Comparison of ENCODE assay signal across 8 cellular contexts in the genomic region with DNA sequence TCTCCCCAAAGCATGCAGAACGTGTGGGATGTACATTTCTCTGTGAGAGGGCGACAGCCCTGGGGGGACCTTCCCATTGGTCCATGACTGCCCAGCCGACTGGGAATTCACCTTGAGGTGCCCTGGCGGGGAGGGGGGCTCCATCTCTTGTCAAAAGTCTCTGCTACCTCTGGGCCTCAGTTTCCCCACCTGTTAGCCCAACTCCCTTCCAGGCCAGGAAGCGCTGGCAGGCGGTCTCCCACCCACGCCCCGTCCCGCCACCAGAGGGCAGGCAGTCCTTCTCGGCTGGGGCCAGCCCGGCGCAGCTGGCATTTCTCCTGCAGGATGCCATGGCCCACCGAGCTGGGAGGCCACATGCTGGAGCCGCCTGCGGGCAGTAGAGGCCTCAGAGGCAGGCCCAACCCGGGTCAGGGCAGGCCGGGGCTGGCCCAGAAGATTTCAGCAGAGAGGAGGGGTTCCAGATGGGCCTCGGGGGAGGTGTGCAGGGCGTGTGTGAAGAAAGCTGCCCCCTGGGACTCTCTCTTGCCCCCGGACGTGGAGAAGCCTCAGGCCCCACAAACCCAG.
A peak's percentile ranks its signal among the peaks of the same experiment; 100 is the strongest.
DNase-seq lines count a peak whose midpoint lies in the region; ATAC-seq and TF ChIP-seq lines count a peak whose summit lies in the region.

No MANE protein-coding gene starts in this region.

- peak; percentile 76 for TF ChIP-seq CTCF in KMS-11 (conservative IDR thresholded peaks at IDR 0.05; ENCODE audit: low read depth, low read length)

- no peaks in the 10 kb centered on the region for H3K27me3 ChIP-seq in KMS-11 (ENCODE audit: insufficient read depth, low read depth)

- peak overlapping the region; percentile 44; the same call in 1 of the 2 replicates for H2AFZ ChIP-seq in KMS-11 (ENCODE audit: low read depth)

- no peaks in the 10 kb centered on the region for H3K79me2 ChIP-seq in KMS-11 (ENCODE audit: insufficient read depth, low read depth)

- no peak for ATAC-seq in HG03135 (IDR thresholded peaks at IDR 0.05; ENCODE audit: unreplicated experiment)

- no peak overlapping the region for H3K4me3 ChIP-seq in KMS-11 (IDR thresholded peaks at IDR 0.05; ENCODE audit: insufficient read depth, low read depth, low read length)

- no peaks in the 10 kb centered on the region for H3K36me3 ChIP-seq in KMS-11 (ENCODE audit: insufficient read depth)

- H3K27ac ChIP-seq in KMS-11, result no peak overlapping the region

- no peak overlapping the region for H3K9ac ChIP-seq in KMS-11

- H4K20me1 ChIP-seq in KMS-11 (ENCODE audit: insufficient read depth), result no peaks in the 10 kb centered on the region

- no peak overlapping the region for H3K4me2 ChIP-seq in KMS-11

- DNase-seq in DMS 273 (lab: John Stamatoyannopoulos, UW; ENCODE audit: unreplicated experiment) (peak; percentile 91), UCSD-AML1 (lab: John Stamatoyannopoulos, UW; ENCODE audit: unreplicated experiment) (peak; percentile 76), kidney tubule cell (ENCODE audit: low spot score) (peak; percentile 63), NK-92 (lab: John Stamatoyannopoulos, UW; ENCODE audit: unreplicated experiment) (no peak)
- peak; percentile 48 for DNase-seq in central memory CD4-positive, alpha-beta T cell
- peak; percentile 40 for DNase-seq in stimulated activated naive CD4-positive, alpha-beta T cell treated with Interleukin-2 at 50 U/mL for 16 hours (lab: John Stamatoyannopoulos, UW)

- H3K4me1 ChIP-seq in KMS-11 (ENCODE audit: low read depth, poor library complexity, severe bottlenecking), result peaks cover 40% of the 10 kb centered on the region
